Comparison of ENCODE assay signal across 9 cellular contexts in genomic region chr5:54443264-54443663, GRCh38. TPM values are rescaled to one million over a fixed set of nuclear protein-coding genes. Genes with fewer than 3 reads are reported as not detected.
DNase-seq lines count a peak whose midpoint lies in the region; ATAC-seq and TF ChIP-seq lines count a peak whose summit lies in the region.
"Had no signal": no experiment of that assay in that cellular context is flagged by ENCODE, and none has a peak within 500 bp of the region (broad histone marks: within the 10 kb centered on the region; RNA-seq: fewer than 3 reads in every experiment).

No MANE protein-coding gene starts in this region.

- no peak for TF ChIP-seq EP300 in gastroesophageal sphincter (IDR thresholded peaks at IDR 0.05)

- no peak overlapping the region for H3K4me3 ChIP-seq in gastroesophageal sphincter

- H3K36me3 ChIP-seq in gastroesophageal sphincter, result no peaks in the 10 kb centered on the region

- peak; percentile 1 to 15 for DNase-seq in AML-193 (lab: John Stamatoyannopoulos, UW)
- peak; percentile 30 for DNase-seq in RKO (ENCODE audit: low spot score)
- no peak for DNase-seq in C1 segment of cervical spinal cord (lab: John Stamatoyannopoulos, UW)
- no peak for DNase-seq in putamen (ENCODE audit: low spot score)
- DNase-seq in stimulated activated CD4-positive, alpha-beta T cell treated with anti-CD3 and anti-CD28 coated beads, Interleukin-4, amount 100 ng/mL, for 4 hours, result no peak
- DNase-seq in activated effector memory CD4-positive, alpha-beta T cell treated with anti-CD3 and anti-CD28 coated beads, Interleukin-2, amount 50 U/mL, for 16 hours, result no peak

- H3K9me3 ChIP-seq in gastroesophageal sphincter, result no peaks in the 10 kb centered on the region

- TF ChIP-seq CTCF in gastroesophageal sphincter (IDR thresholded peaks at IDR 0.05), result peak; percentile 10 to 58 (median 32)

- peaks cover 0 to 8% (median 0%) of the 10 kb centered on the region in 3 donors for H3K4me1 ChIP-seq in gastroesophageal sphincter

- H3K27me3 ChIP-seq in gastroesophageal sphincter, result no peaks in the 10 kb centered on the region

- H3K27ac ChIP-seq in gastroesophageal sphincter, result no peak overlapping the region
- H3K27ac ChIP-seq: epithelial cell of prostate had no signal

- ATAC-seq in GM19455 (IDR thresholded peaks at IDR 0.05; ENCODE audit: unreplicated experiment) (peak; percentile 44), gastroesophageal sphincter (no peak)

- TF ChIP-seq POLR2A in gastroesophageal sphincter (IDR thresholded peaks at IDR 0.05), result no peak

RNA-seq across cellular contexts. Expression of gene HSPB3, which starts 12.2 kb away (rescaled TPM):
- 10 to 100 TPM in 2 of 4 donors, 1 to 10 TPM in 2; 5.9 to 90.6 (median 32.1) TPM for total RNA-seq in gastroesophageal sphincter

Comparison
In these comparisons a context has a peak if more than half of its experiments do, and no peak if none do; other contexts are left out.
1. DNase-seq: peak in AML-193 (2 of 2) and RKO (single experiment); none in C1 segment of cervical spinal cord (0 of 14), putamen (single experiment), stimulated activated CD4-positive, alpha-beta T cell treated with anti-CD3 and anti-CD28 coated beads, Interleukin-4, amount 100 ng/mL, for 4 hours (0 of 2) and activated effector memory CD4-positive, alpha-beta T cell treated with anti-CD3 and anti-CD28 coated beads, Interleukin-2, amount 50 U/mL, for 16 hours (single experiment).